18 cellular contexts compared by ENCODE assay signal in genomic region chr16:86502856-86503748, GRCh38. TPM values are rescaled to one million over a fixed set of nuclear protein-coding genes. Genes with fewer than 3 reads are reported as not detected.
DNase-seq lines count a peak whose midpoint lies in the region; ATAC-seq and TF ChIP-seq lines count a peak whose summit lies in the region.
"Had no signal": no experiment of that assay in that cellular context is flagged by ENCODE, and none has a peak within 500 bp of the region (broad histone marks: within the 10 kb centered on the region; RNA-seq: fewer than 3 reads in every experiment).

No MANE protein-coding gene starts in this region.

- no peaks in the 10 kb centered on the region for H3K9me3 Mint-ChIP-seq in stimulated activated naive B cell treated with anti-CD40 and anti-IgM and Interleukin-4, amounts not matched to agents 10 μg/mL and 1 μg/mL and 100 μg/mL, for 72 hours
- H3K9me3 Mint-ChIP-seq: natural killer cell treated with Interleukin-12 subunit alpha and Interleukin-12 subunit beta and Interleukin-15 and Interleukin-18, amount 100 ng/mL, for 72 hours had no signal

- H3K9me3 ChIP-seq in esophagus squamous epithelium (no peaks in the 10 kb centered on the region), lower lobe of right lung (no peaks in the 10 kb centered on the region)

- H3K36me3 ChIP-seq in esophagus squamous epithelium: no peaks in the 10 kb centered on the region
- no peaks in the 10 kb centered on the region for H3K36me3 ChIP-seq in lower lobe of right lung

- 13 to 20% methylated on average over 20 to 22 of the region's 22 CpGs for WGBS in esophagus squamous epithelium, 2 donors

- TF ChIP-seq POLR2A in esophagus squamous epithelium (IDR thresholded peaks at IDR 0.05): no peak
- TF ChIP-seq POLR2A in GM18505 (IDR thresholded peaks at IDR 0.05; ENCODE audit: borderline replicate concordance, extremely low read depth, insufficient read depth, insufficient read length): no peak

- peaks cover 12 to 100% (median 31%) of the 10 kb centered on the region in 4 donors for H3K27me3 ChIP-seq in esophagus squamous epithelium
- H3K27me3 ChIP-seq in lower lobe of right lung (ENCODE audit: low read depth): peaks cover 94% of the 10 kb centered on the region

- peaks cover 79 to 95% of the 10 kb centered on the region in 2 donors for H3K27me3 Mint-ChIP-seq in stimulated activated naive B cell treated with anti-CD40 and anti-IgM and Interleukin-4, amounts not matched to agents 10 μg/mL and 1 μg/mL and 100 μg/mL, for 72 hours

- peak overlapping the region; percentile 60 for H3K27ac Mint-ChIP-seq in stimulated activated naive B cell treated with anti-CD40 and anti-IgM and Interleukin-4, amounts not matched to agents 10 μg/mL and 1 μg/mL and 100 μg/mL, for 72 hours
- H3K27ac Mint-ChIP-seq: activated naive CD8-positive, alpha-beta T cell; natural killer cell treated with Interleukin-12 subunit alpha and Interleukin-12 subunit beta and Interleukin-15 and Interleukin-18, amount 100 ng/mL, for 72 hours; T-helper 17 cell had no signal

- no peak for TF ChIP-seq CTCF in HFF-Myc (IDR thresholded peaks at IDR 0.05; ENCODE audit: low read depth, low read length, missing control alignments)
- no peak for TF ChIP-seq CTCF in esophagus squamous epithelium (IDR thresholded peaks at IDR 0.05)
- no peak for TF ChIP-seq CTCF in lower lobe of right lung (IDR thresholded peaks at IDR 0.05)

- DNase-seq in HFF-Myc (ENCODE audit: extremely low read depth, low read depth) (peak; percentile 76), esophagus squamous epithelium (lab: John Stamatoyannopoulos, UW) (no peak), lower lobe of right lung (no peak), GM19240 (ENCODE audit: insufficient read length, low spot score) (no peak), NOMO-1 treated with dmso at 0.1 percent for 144 hours (lab: John Stamatoyannopoulos, UW; ENCODE audit: unreplicated experiment) (no peak)
- no peak for DNase-seq in stimulated activated naive B cell treated with anti-CD40 and anti-IgM and Interleukin-4, amounts not matched to agents 10 μg/mL and 1 μg/mL and 100 μg/mL, for 72 hours
- DNase-seq: activated CD8-positive, alpha-beta memory T cell treated with anti-CD3 and anti-CD28 coated beads for 24 hours; EL; H7; KG1; NCI-H187 treated with DMSO at 0.1 percent for 48 hours; NCI-H510A treated with DMSO at 0.1 percent for 48 hours; stimulated activated naive CD4-positive, alpha-beta T cell; T-helper 17 cell had no signal

- H3K4me1 ChIP-seq in esophagus squamous epithelium (peaks cover under 1 to 61% (median 8%) of the 10 kb centered on the region in 3 donors), lower lobe of right lung (peaks cover 3% of the 10 kb centered on the region)

- H3K4me1 Mint-ChIP-seq in stimulated activated naive B cell treated with anti-CD40 and anti-IgM and Interleukin-4, amounts not matched to agents 10 μg/mL and 1 μg/mL and 100 μg/mL, for 72 hours: peaks cover 31 to 44% of the 10 kb centered on the region in 2 donors

- ATAC-seq in lower lobe of right lung: no peak
- ATAC-seq in stimulated activated naive B cell treated with anti-CD40 and anti-IgM and Interleukin-4, amounts not matched to agents 10 μg/mL and 1 μg/mL and 100 μg/mL, for 72 hours (replicated peaks): no peak
- no peak for ATAC-seq in GM18505 (IDR thresholded peaks at IDR 0.05; ENCODE audit: unreplicated experiment)
- no peak for ATAC-seq in GM21723 (IDR thresholded peaks at IDR 0.05; ENCODE audit: unreplicated experiment)
- ATAC-seq: natural killer cell treated with Interleukin-12 subunit alpha and Interleukin-12 subunit beta and Interleukin-15 and Interleukin-18, amount 100 ng/mL, for 72 hours; T-helper 17 cell had no signal

- H3K4me3 ChIP-seq in HFF-Myc (replicated peaks; ENCODE audit: low read depth, low read length): peak overlapping the region; percentile 32
- H3K4me3 ChIP-seq in esophagus squamous epithelium: peak overlapping the region in 3 of 4 donors; percentile 27 to 64 (median 45)
- peak overlapping the region; percentile 66 for H3K4me3 ChIP-seq in lower lobe of right lung

- H3K36me3 Mint-ChIP-seq in stimulated activated naive B cell treated with anti-CD40 and anti-IgM and Interleukin-4, amounts not matched to agents 10 μg/mL and 1 μg/mL and 100 μg/mL, for 72 hours: peaks cover 6 to 8% of the 10 kb centered on the region in 2 donors
- H3K36me3 Mint-ChIP-seq: activated naive CD8-positive, alpha-beta T cell; natural killer cell treated with Interleukin-12 subunit alpha and Interleukin-12 subunit beta and Interleukin-15 and Interleukin-18, amount 100 ng/mL, for 72 hours had no signal

- intact Hi-C loops in esophagus squamous epithelium (cut with DNase I) (no loop called here), lower lobe of right lung (cut with DNase I) (no loop called here)

- no peak overlapping the region for H3K4me3 Mint-ChIP-seq in stimulated activated naive B cell treated with anti-CD40 and anti-IgM and Interleukin-4, amounts not matched to agents 10 μg/mL and 1 μg/mL and 100 μg/mL, for 72 hours
- H3K4me3 Mint-ChIP-seq: activated naive CD8-positive, alpha-beta T cell; natural killer cell treated with Interleukin-12 subunit alpha and Interleukin-12 subunit beta and Interleukin-15 and Interleukin-18, amount 100 ng/mL, for 72 hours; T-helper 17 cell had no signal

- H3K27ac ChIP-seq in esophagus squamous epithelium: peak overlapping the region; percentile 60 to 95 (median 92)
- H3K27ac ChIP-seq in lower lobe of right lung: peak overlapping the region; percentile 89

RNA-seq across cellular contexts. Expression of gene FOXF1, which starts 7.2 kb away (rescaled TPM):
- total RNA-seq in esophagus squamous epithelium (1 to 10 TPM in 3 of 4 donors, under 1 TPM in 1; 0.76 to 8.6 (median 3.0) TPM), lower lobe of right lung (31.2 TPM)
- total RNA-seq: H7; natural killer cell treated with Interleukin-12 subunit alpha and Interleukin-12 subunit beta and Interleukin-15 and Interleukin-18, amount 100 ng/mL, for 72 hours; T-helper 17 cell had no signal

RNA-seq across cellular contexts. Expression of gene MTHFSD, which starts 51.9 kb away (rescaled TPM):
- total RNA-seq in esophagus squamous epithelium: 10 to 100 TPM; 10.7 to 17.7 (median 14.8) TPM
- 21.2 TPM for total RNA-seq in lower lobe of right lung
